Comparison of ENCODE assay signal across 18 cellular contexts in the genomic region with DNA sequence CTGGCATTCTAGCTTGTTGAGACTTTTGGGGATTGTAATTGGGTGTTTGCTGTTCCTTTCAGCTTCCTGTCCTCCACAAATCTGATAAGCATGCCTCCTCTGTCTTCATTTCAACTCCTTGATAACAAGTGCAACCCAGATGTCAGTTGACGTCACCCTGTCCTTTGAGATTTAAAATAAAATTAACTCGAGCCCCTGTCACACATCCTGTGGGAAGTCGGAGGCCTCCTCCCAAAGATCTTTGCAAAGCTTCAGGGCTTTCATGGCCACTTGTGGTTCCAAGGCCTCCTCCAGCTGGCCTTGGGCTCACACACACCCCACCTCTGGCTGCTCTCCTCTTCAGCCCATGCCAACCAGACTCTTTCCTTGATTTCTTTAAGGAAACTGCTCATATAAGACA.
A peak's percentile ranks its signal among the peaks of the same experiment; 100 is the strongest.
DNase-seq lines count a peak whose midpoint lies in the region; ATAC-seq and TF ChIP-seq lines count a peak whose summit lies in the region.
"Had no signal": no experiment of that assay in that cellular context is flagged by ENCODE, and none has a peak within 500 bp of the region (broad histone marks: within the 10 kb centered on the region; RNA-seq: fewer than 3 reads in every experiment).

No MANE protein-coding gene starts in this region.

- peak overlapping the region; percentile 10 for H3K27ac Mint-ChIP-seq in stimulated activated naive B cell treated with anti-CD40 and anti-IgM and Interleukin-4, amounts not matched to agents 10 μg/mL and 1 μg/mL and 100 μg/mL, for 72 hours
- H3K27ac Mint-ChIP-seq in naive thymus-derived CD8-positive, alpha-beta T cell: peak overlapping the region in 1 of 10 donors; percentile 32

- intact Hi-C loops in Right ventricle myocardium superior (cut with DNase I): no loop called here
- intact Hi-C loops in left ventricle myocardium inferior (cut with micrococcal nuclease): no loop called here

- no peak for DNase-seq in Right ventricle myocardium superior
- DNase-seq in right atrium auricular region (ENCODE audit: low spot score): no peak
- peak; percentile 50 for DNase-seq in UCSD-AML1 (lab: John Stamatoyannopoulos, UW; ENCODE audit: unreplicated experiment)
- DNase-seq in left ventricle myocardium inferior: peak; percentile 25
- DNase-seq in stimulated activated naive B cell treated with anti-CD40 and anti-IgM and Interleukin-4, amounts not matched to agents 10 μg/mL and 1 μg/mL and 100 μg/mL, for 72 hours: no peak
- no peak for DNase-seq in HuH-7.5 (ENCODE audit: low spot score)
- DNase-seq in stimulated activated CD4-positive, alpha-beta T cell treated with anti-CD3 and anti-CD28 coated beads, Interleukin-2, amount 100 ng/mL, for 48 hours: no peak
- no peak for DNase-seq in naive thymus-derived CD8-positive, alpha-beta T cell
- DNase-seq: CD4-positive, CD25-positive, alpha-beta regulatory T cell; DMS79; H7; NCI-H1417; NCI-H1930; NCI-H2171 treated with DMSO at 0.1 percent for 48 hours; NCI-H510A; NCI-H82; SIG-M5 had no signal

- no peaks in the 10 kb centered on the region for H3K36me3 Mint-ChIP-seq in stimulated activated naive B cell treated with anti-CD40 and anti-IgM and Interleukin-4, amounts not matched to agents 10 μg/mL and 1 μg/mL and 100 μg/mL, for 72 hours
- H3K36me3 Mint-ChIP-seq in naive thymus-derived CD8-positive, alpha-beta T cell: no peaks in the 10 kb centered on the region
- H3K36me3 Mint-ChIP-seq: CD4-positive, CD25-positive, alpha-beta regulatory T cell had no signal

- no peaks in the 10 kb centered on the region for H3K36me3 ChIP-seq in right atrium auricular region
- H3K36me3 ChIP-seq in left ventricle myocardium inferior: no peaks in the 10 kb centered on the region

- peaks cover 0 to 29% of the 10 kb centered on the region in 2 donors for H3K4me1 ChIP-seq in right atrium auricular region
- H3K4me1 ChIP-seq in left ventricle myocardium inferior: peaks cover 38% of the 10 kb centered on the region
- H3K4me1 ChIP-seq: A549 had no signal

- POLR2A ChIA-PET in naive thymus-derived CD8-positive, alpha-beta T cell (lab: Charles Lee): no interaction called here

- H3K9me3 ChIP-seq in right atrium auricular region (no peaks in the 10 kb centered on the region), left ventricle myocardium inferior (replicated peaks) (no peaks in the 10 kb centered on the region)
- H3K9me3 ChIP-seq: A549 had no signal

- H3K4me3 ChIP-seq in right atrium auricular region: no peak overlapping the region
- H3K4me3 ChIP-seq in left ventricle myocardium inferior: no peak overlapping the region
- H3K4me3 ChIP-seq: A549 had no signal

- H3K4me1 Mint-ChIP-seq in stimulated activated naive B cell treated with anti-CD40 and anti-IgM and Interleukin-4, amounts not matched to agents 10 μg/mL and 1 μg/mL and 100 μg/mL, for 72 hours: peaks cover 0 to 4% of the 10 kb centered on the region in 2 donors
- H3K4me1 Mint-ChIP-seq in naive thymus-derived CD8-positive, alpha-beta T cell: peaks cover 0 to 14% (median 4%) of the 10 kb centered on the region in 4 donors
- H3K4me1 Mint-ChIP-seq: CD4-positive, CD25-positive, alpha-beta regulatory T cell had no signal

- no peak overlapping the region for H3K4me3 Mint-ChIP-seq in stimulated activated naive B cell treated with anti-CD40 and anti-IgM and Interleukin-4, amounts not matched to agents 10 μg/mL and 1 μg/mL and 100 μg/mL, for 72 hours
- no peak overlapping the region for H3K4me3 Mint-ChIP-seq in naive thymus-derived CD8-positive, alpha-beta T cell
- H3K4me3 Mint-ChIP-seq: CD4-positive, CD25-positive, alpha-beta regulatory T cell had no signal

- H3K27me3 ChIP-seq in right atrium auricular region: no peaks in the 10 kb centered on the region
- no peaks in the 10 kb centered on the region for H3K27me3 ChIP-seq in left ventricle myocardium inferior (ENCODE audit: low read depth)

- H3K27ac ChIP-seq in right atrium auricular region: peak overlapping the region in 1 of 2 donors; percentile 46
- peak overlapping the region; percentile 82 for H3K27ac ChIP-seq in left ventricle myocardium inferior (replicated peaks)
- H3K27ac ChIP-seq: A549 had no signal

- TF ChIP-seq CTCF in right atrium auricular region (IDR thresholded peaks at IDR 0.05) (no peak), left ventricle myocardium inferior (IDR thresholded peaks at IDR 0.05; ENCODE audit: borderline replicate concordance) (no peak)

- ATAC-seq in Right ventricle myocardium superior (ENCODE audit: poor library complexity): peak; percentile 60
- no peak for ATAC-seq in stimulated activated naive B cell treated with anti-CD40 and anti-IgM and Interleukin-4, amounts not matched to agents 10 μg/mL and 1 μg/mL and 100 μg/mL, for 72 hours (replicated peaks)
- ATAC-seq in naive thymus-derived CD8-positive, alpha-beta T cell: no peak
- ATAC-seq: A549 had no signal

- peaks cover 0 to 9% of the 10 kb centered on the region in 2 donors for H3K27me3 Mint-ChIP-seq in stimulated activated naive B cell treated with anti-CD40 and anti-IgM and Interleukin-4, amounts not matched to agents 10 μg/mL and 1 μg/mL and 100 μg/mL, for 72 hours
- H3K27me3 Mint-ChIP-seq in naive thymus-derived CD8-positive, alpha-beta T cell: peaks cover 0 to 1% (median 0%) of the 10 kb centered on the region in 5 donors

- no peaks in the 10 kb centered on the region for H3K9me3 Mint-ChIP-seq in stimulated activated naive B cell treated with anti-CD40 and anti-IgM and Interleukin-4, amounts not matched to agents 10 μg/mL and 1 μg/mL and 100 μg/mL, for 72 hours
- H3K9me3 Mint-ChIP-seq in naive thymus-derived CD8-positive, alpha-beta T cell: no peaks in the 10 kb centered on the region
- H3K9me3 Mint-ChIP-seq: CD4-positive, CD25-positive, alpha-beta regulatory T cell had no signal

Comparison
In these comparisons a context has a peak if more than half of its experiments do, and no peak if none do; other contexts are left out.
1. DNase-seq: peak in UCSD-AML1 (single experiment) and left ventricle myocardium inferior (single experiment); none in Right ventricle myocardium superior (single experiment), right atrium auricular region (single experiment), stimulated activated naive B cell treated with anti-CD40 and anti-IgM and Interleukin-4, amounts not matched to agents 10 μg/mL and 1 μg/mL and 100 μg/mL, for 72 hours (single experiment), HuH-7.5 (single experiment), stimulated activated CD4-positive, alpha-beta T cell treated with anti-CD3 and anti-CD28 coated beads, Interleukin-2, amount 100 ng/mL, for 48 hours (0 of 2) and naive thymus-derived CD8-positive, alpha-beta T cell (0 of 10).